ENCODE assay signal across 25 cellular contexts in genomic region chr20:51653226-51653625, GRCh38.
"Had no signal": no experiment of that assay in that cellular context is flagged by ENCODE, and none has a peak within 500 bp of the region (broad histone marks: within the 10 kb centered on the region; RNA-seq: fewer than 3 reads in every experiment).

No MANE protein-coding gene starts in this region.

- H3K36me3 ChIP-seq: ovary, right atrium auricular region, thyroid gland had no signal

- H3K4me3 ChIP-seq: hepatocyte, left ventricle myocardium inferior, lung, ovary, right atrium auricular region, skin epidermis, stomach, testis, thyroid gland, transverse colon, upper lobe of right lung had no signal

- H3K27ac Mint-ChIP-seq: mesothelial cell of epicardium; natural killer cell; progenitor cell of endocrine pancreas; stimulated activated naive B cell treated with anti-CD40 and anti-IgM and Interleukin-4, amounts not matched to agents 10 μg/mL and 1 μg/mL and 100 μg/mL, for 72 hours had no signal

- H3K27ac ChIP-seq: hepatocyte, left ventricle myocardium inferior, ovary, right atrium auricular region, skin epidermis, stomach, testis, transverse colon, upper lobe of right lung had no signal

- ATAC-seq: natural killer cell; sciatic nerve; stimulated activated naive B cell treated with anti-CD40 and anti-IgM and Interleukin-4, amounts not matched to agents 10 μg/mL and 1 μg/mL and 100 μg/mL, for 72 hours; stimulated activated naive CD8-positive, alpha-beta T cell treated with anti-CD3 and anti-CD28 coated beads, Interleukin-15, Interleukin-2, amounts not matched to agents 100 U/mL and 50 U/mL, for 24 hours; upper lobe of right lung had no signal

- H3K4me1 ChIP-seq: right atrium auricular region, testis, transverse colon had no signal

- DNase-seq: islet precursor cell; left ventricle myocardium inferior; mesendoderm; naive B cell; natural killer cell; ovary; stimulated activated CD4-positive, alpha-beta T cell treated with anti-CD3 and anti-CD28 coated beads, Interleukin-12 subunit alpha, Interleukin-12 subunit beta, amount 100 ng/mL, for 4 hours; stimulated activated CD4-positive, alpha-beta T cell treated with anti-CD3 and anti-CD28 coated beads, Interleukin-15, amount 100 ng/mL, for 24 hours; stimulated activated CD4-positive, alpha-beta T cell treated with anti-CD3 and anti-CD28 coated beads, Interleukin-2, amount 100 ng/mL, for 24 hours; stimulated activated CD4-positive, alpha-beta T cell treated with anti-CD3 and anti-CD28 coated beads, Interleukin-4, amount 100 ng/mL, for 1 hour; stimulated activated naive B cell treated with anti-CD40 and anti-IgM and Interleukin-4, amounts not matched to agents 10 μg/mL and 1 μg/mL and 100 μg/mL, for 72 hours; stimulated activated naive CD8-positive, alpha-beta T cell treated with anti-CD3 and anti-CD28 coated beads, Interleukin-15, Interleukin-2, amounts not matched to agents 100 U/mL and 50 U/mL, for 24 hours; stomach; testis; thyroid gland; transverse colon; upper lobe of right lung had no signal

- FAIRE-seq: urothelium cell line had no signal

- H3K9me3 ChIP-seq: left ventricle myocardium inferior, ovary, right atrium auricular region, stomach, testis, thyroid gland, transverse colon, upper lobe of right lung had no signal

- H3K9me3 Mint-ChIP-seq: mesothelial cell of epicardium; naive B cell; natural killer cell; stimulated activated naive B cell treated with anti-CD40 and anti-IgM and Interleukin-4, amounts not matched to agents 10 μg/mL and 1 μg/mL and 100 μg/mL, for 72 hours had no signal

- H3K36me3 Mint-ChIP-seq: naive B cell; stimulated activated naive B cell treated with anti-CD40 and anti-IgM and Interleukin-4, amounts not matched to agents 10 μg/mL and 1 μg/mL and 100 μg/mL, for 72 hours had no signal

- H3K27me3 ChIP-seq: hepatocyte, ovary, right atrium auricular region, stomach, testis, thyroid gland, transverse colon, upper lobe of right lung had no signal

- H3K4me3 Mint-ChIP-seq: mesothelial cell of epicardium; naive B cell; natural killer cell; stimulated activated naive B cell treated with anti-CD40 and anti-IgM and Interleukin-4, amounts not matched to agents 10 μg/mL and 1 μg/mL and 100 μg/mL, for 72 hours had no signal

- H3K4me1 Mint-ChIP-seq: natural killer cell had no signal

- H3K27me3 Mint-ChIP-seq: progenitor cell of endocrine pancreas; stimulated activated naive B cell treated with anti-CD40 and anti-IgM and Interleukin-4, amounts not matched to agents 10 μg/mL and 1 μg/mL and 100 μg/mL, for 72 hours had no signal
